ENCODE assay signal across 15 cellular contexts in the genomic region with DNA sequence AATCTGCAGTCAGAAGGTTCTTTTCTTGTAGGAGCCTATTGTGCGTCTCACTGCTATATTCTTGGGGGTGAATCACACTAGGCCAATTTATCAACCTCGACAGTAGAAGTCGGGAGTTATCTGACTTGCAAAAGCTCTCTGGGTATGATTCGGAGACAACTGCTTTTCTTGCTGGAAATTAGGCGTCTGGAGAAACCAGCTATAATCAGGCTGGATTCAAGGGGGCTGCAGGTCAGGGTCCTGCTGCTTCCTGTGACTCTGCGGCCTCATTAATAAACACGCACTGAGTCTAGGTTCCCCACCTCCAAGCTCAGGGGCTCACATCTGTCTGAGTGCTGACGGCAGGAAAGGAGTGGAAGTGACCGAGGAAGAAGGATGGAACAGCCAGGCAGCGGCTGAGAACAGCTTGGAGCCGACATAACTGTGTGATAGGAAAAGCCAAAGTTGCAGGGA.
DNase-seq lines count a peak whose midpoint lies in the region; ATAC-seq and TF ChIP-seq lines count a peak whose summit lies in the region.
"Had no signal": no experiment of that assay in that cellular context is flagged by ENCODE, and none has a peak within 500 bp of the region (broad histone marks: within the 10 kb centered on the region; RNA-seq: fewer than 3 reads in every experiment).

No MANE protein-coding gene starts in this region.

- in situ Hi-C loops in astrocyte of the spinal cord (cut with HindIII; ENCODE audit: low sequenced_read_pairs): no loop called here
- in situ Hi-C loops in KBM-7 (cut with MboI; ENCODE audit: low pct_unique_long_range_greater_than_20kb, low sequenced_read_pairs): no loop called here

- H3K9me3 ChIP-seq in HEK293 (ENCODE audit: control insufficient read depth, insufficient read depth, low read depth, low read length): no peaks in the 10 kb centered on the region
- H3K9me3 ChIP-seq: body of pancreas, testis had no signal

- H3K4me3 Mint-ChIP-seq in stimulated activated effector memory CD8-positive, alpha-beta T cell treated with anti-CD3 and anti-CD28 coated beads, Interleukin-12 subunit alpha, Interleukin-12 subunit beta, amount 100 ng/mL, for 72 hours: no peak overlapping the region

- H3K36me3 ChIP-seq in HEK293 (ENCODE audit: control insufficient read depth in 2 of 2, insufficient read depth in 1 of 2, low read length in 2 of 2): no peaks in the 10 kb centered on the region

- POLR2A ChIA-PET in HEK293 (lab: Yijun Ruan, JAX): no interaction called here

- DNase-seq in astrocyte of the spinal cord (ENCODE audit: low read depth, low spot score) (peak; percentile 91), kidney tubule cell (ENCODE audit: low spot score) (peak; percentile 62), sciatic nerve (ENCODE audit: low spot score) (no peak), 8988T (no peak), KBM-7 (no peak)
- no peak for DNase-seq in stimulated activated effector memory CD8-positive, alpha-beta T cell treated with anti-CD3 and anti-CD28 coated beads, Interleukin-12 subunit alpha, Interleukin-12 subunit beta, amount 100 ng/mL, for 72 hours (ENCODE audit: low spot score in 2 of 2)
- DNase-seq: activated CD4-positive, alpha-beta T cell treated with anti-CD3 and anti-CD28 coated beads for 4 hours; body of pancreas; NCI-H1105 treated with DMSO at 0.1 percent for 48 hours; NCI-H345; OCI-M1; testis had no signal

- no peak overlapping the region for H3K27ac ChIP-seq in HEK293 (ENCODE audit: extremely low read depth, low read depth, low read length)
- H3K27ac ChIP-seq: body of pancreas had no signal

- CTCF ChIA-PET in HEK293 (lab: Yijun Ruan, JAX): no interaction called here

- no peak overlapping the region for H3K4me3 ChIP-seq in HEK293 (ENCODE audit: low read depth, low read length)
- no peak overlapping the region for H3K4me3 ChIP-seq in astrocyte of the spinal cord (ENCODE audit: low read depth, low read length)
- H3K4me3 ChIP-seq: body of pancreas, skin epidermis, testis had no signal

- no peaks in the 10 kb centered on the region for H3K4me1 ChIP-seq in HEK293 (ENCODE audit: control insufficient read depth, insufficient read depth, low read length)
- H3K4me1 ChIP-seq: testis had no signal

- no peak overlapping the region for H3K27ac Mint-ChIP-seq in stimulated activated effector memory CD8-positive, alpha-beta T cell treated with anti-CD3 and anti-CD28 coated beads, Interleukin-12 subunit alpha, Interleukin-12 subunit beta, amount 100 ng/mL, for 72 hours

- no peak for TF ChIP-seq CTCF in HEK293 (tag by site-specific recombination; IDR thresholded peaks at IDR 0.05)
- no peak for TF ChIP-seq CTCF in astrocyte of the spinal cord (IDR thresholded peaks at IDR 0.05; ENCODE audit: low read depth, low read length)

- intact Hi-C loops in sciatic nerve (cut with DNase I): no loop called here

- no peaks in the 10 kb centered on the region for H3K9me3 Mint-ChIP-seq in stimulated activated effector memory CD8-positive, alpha-beta T cell treated with anti-CD3 and anti-CD28 coated beads, Interleukin-12 subunit alpha, Interleukin-12 subunit beta, amount 100 ng/mL, for 72 hours

- no peaks in the 10 kb centered on the region for H3K4me1 Mint-ChIP-seq in stimulated activated effector memory CD8-positive, alpha-beta T cell treated with anti-CD3 and anti-CD28 coated beads, Interleukin-12 subunit alpha, Interleukin-12 subunit beta, amount 100 ng/mL, for 72 hours

- ATAC-seq in sciatic nerve (peak; percentile 55), HG03280 (IDR thresholded peaks at IDR 0.05; ENCODE audit: unreplicated experiment) (no peak)
- ATAC-seq in stimulated activated effector memory CD8-positive, alpha-beta T cell treated with anti-CD3 and anti-CD28 coated beads, Interleukin-12 subunit alpha, Interleukin-12 subunit beta, amount 100 ng/mL, for 72 hours: no peak
- ATAC-seq: body of pancreas had no signal

- H3K36me3 Mint-ChIP-seq in stimulated activated effector memory CD8-positive, alpha-beta T cell treated with anti-CD3 and anti-CD28 coated beads, Interleukin-12 subunit alpha, Interleukin-12 subunit beta, amount 100 ng/mL, for 72 hours: no peaks in the 10 kb centered on the region

TF ChIP-seq in HEK293, 187 proteins besides CTCF, POLR2A, EP300 and RAD21:
- peak; percentile 79 for TF ChIP-seq ZNF341 (tag by site-specific recombination; IDR thresholded peaks at IDR 0.05; ENCODE audit: low read depth)
- TF ChIP-seq, protein P1, sequence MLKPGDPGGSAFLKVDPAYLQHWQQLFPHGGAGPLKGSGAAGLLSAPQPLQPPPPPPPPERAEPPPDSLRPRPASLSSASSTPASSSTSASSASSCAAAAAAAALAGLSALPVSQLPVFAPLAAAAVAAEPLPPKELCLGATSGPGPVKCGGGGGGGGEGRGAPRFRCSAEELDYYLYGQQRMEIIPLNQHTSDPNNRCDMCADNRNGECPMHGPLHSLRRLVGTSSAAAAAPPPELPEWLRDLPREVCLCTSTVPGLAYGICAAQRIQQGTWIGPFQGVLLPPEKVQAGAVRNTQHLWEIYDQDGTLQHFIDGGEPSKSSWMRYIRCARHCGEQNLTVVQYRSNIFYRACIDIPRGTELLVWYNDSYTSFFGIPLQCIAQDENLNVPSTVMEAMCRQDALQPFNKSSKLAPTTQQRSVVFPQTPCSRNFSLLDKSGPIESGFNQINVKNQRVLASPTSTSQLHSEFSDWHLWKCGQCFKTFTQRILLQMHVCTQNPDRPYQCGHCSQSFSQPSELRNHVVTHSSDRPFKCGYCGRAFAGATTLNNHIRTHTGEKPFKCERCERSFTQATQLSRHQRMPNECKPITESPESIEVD (tag by site-specific recombination; IDR thresholded peaks at IDR 0.05): no peak
TF ChIP-seq in HEK293: peak in this region for 1.

Comparison
In these comparisons a context has a peak if more than half of its experiments do, and no peak if none do; other contexts are left out.
1. DNase-seq: peak in astrocyte of the spinal cord (single experiment) and kidney tubule cell (single experiment); none in sciatic nerve (single experiment), 8988T (single experiment), KBM-7 (single experiment) and stimulated activated effector memory CD8-positive, alpha-beta T cell treated with anti-CD3 and anti-CD28 coated beads, Interleukin-12 subunit alpha, Interleukin-12 subunit beta, amount 100 ng/mL, for 72 hours (0 of 2).